ENCODE assay signal across 9 cellular contexts in the genomic region with DNA sequence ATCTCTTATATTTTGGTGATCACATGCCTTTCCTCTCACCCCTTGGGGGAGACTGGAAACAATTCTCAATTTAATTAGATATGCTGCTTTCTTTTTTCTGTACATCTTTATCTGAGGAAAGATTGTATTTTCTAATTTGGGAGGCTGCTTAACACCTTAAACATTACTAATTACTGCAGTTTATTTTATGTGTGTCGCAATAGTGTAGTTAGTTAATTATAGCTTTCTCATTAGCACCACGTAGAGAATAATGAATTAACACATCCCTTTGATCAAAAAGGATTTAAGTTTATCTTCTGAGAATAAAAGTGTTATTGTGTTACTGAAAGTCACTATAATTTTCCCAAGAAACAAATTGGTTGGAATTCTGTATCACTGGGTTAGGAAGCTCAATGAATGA. TPM values are rescaled to one million over a fixed set of nuclear protein-coding genes. Genes with fewer than 3 reads are reported as not detected.
"Had no signal": no experiment of that assay in that cellular context is flagged by ENCODE, and none has a peak within 500 bp of the region (broad histone marks: within the 10 kb centered on the region; RNA-seq: fewer than 3 reads in every experiment).

No MANE protein-coding gene starts in this region.

- H3K4me2 ChIP-seq: GM23338 had no signal

- H3K9me3 Mint-ChIP-seq: IgD-negative memory B cell had no signal

- ATAC-seq: GM23338, HCT116 had no signal

- H3K4me3 ChIP-seq: GM23338, HAP-1 had no signal

- H2AFZ ChIP-seq: GM23338 had no signal

- H3K27ac ChIP-seq: HL-60 had no signal

- H3K27ac Mint-ChIP-seq: GM23338, HFFc6, IgD-negative memory B cell had no signal

- H3K36me3 ChIP-seq: HAP-1 had no signal

- H3K4me1 Mint-ChIP-seq: GM23338 had no signal

- DNase-seq: H7, HFFc6, KG1 had no signal

- H3K4me3 Mint-ChIP-seq: GM23338, HFFc6 had no signal

- H3K9me3 ChIP-seq: HAP-1 had no signal

RNA-seq across cellular contexts. Expression of gene CHL1, which starts 4.2 kb away (rescaled TPM):
- total RNA-seq: HFFc6, HT1080 had no signal
